ENCODE assay signal across 8 cellular contexts in the genomic region with DNA sequence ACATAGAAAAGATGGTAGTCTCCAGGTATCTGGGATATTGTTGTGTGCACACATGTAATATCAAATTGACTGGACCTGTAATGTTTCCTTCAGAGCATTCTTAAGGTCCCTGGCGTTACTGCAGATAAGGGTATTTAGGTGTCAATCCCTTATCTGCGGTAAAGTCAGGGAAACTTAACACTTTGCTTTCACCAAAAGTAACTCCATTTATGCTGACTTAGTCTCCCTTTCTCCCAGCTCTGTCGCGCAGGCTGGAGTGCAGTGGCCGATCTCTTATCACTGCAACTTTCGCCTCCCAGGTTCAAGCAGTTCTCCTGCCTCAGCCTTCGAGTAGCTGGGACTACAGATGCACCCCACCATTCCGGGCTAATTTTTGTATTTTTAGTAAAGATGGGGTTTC. TPM values are rescaled to one million over a fixed set of nuclear protein-coding genes. Genes with fewer than 3 reads are reported as not detected.
DNase-seq lines count a peak whose midpoint lies in the region; ATAC-seq and TF ChIP-seq lines count a peak whose summit lies in the region.

No MANE protein-coding gene starts in this region.

- H2AFZ ChIP-seq in osteoblast (ENCODE audit: low read length) = no peak overlapping the region

- peaks cover 27 to 70% (median 52%) of the 10 kb centered on the region in 4 donors for H3K4me1 Mint-ChIP-seq in CD4-positive, CD25-positive, alpha-beta regulatory T cell

- H3K4me3 ChIP-seq in CD4-positive, CD25-positive, alpha-beta regulatory T cell (ENCODE audit: low read depth, low read length) = peak overlapping the region; percentile 75
- H3K4me3 ChIP-seq in MG63 (peak overlapping the region; percentile 47), ectodermal cell (ENCODE audit: insufficient read depth, low read depth, low read length) (peak overlapping the region; percentile 74), osteoblast (ENCODE audit: insufficient read depth, low read length) (no peak overlapping the region)

- peak overlapping the region in 2 of 3 donors; percentile 73 to 87 for H3K27ac Mint-ChIP-seq in CD4-positive, CD25-positive, alpha-beta regulatory T cell

- peaks cover 6% of the 10 kb centered on the region for H3K36me3 Mint-ChIP-seq in CD4-positive, CD25-positive, alpha-beta regulatory T cell

- H3K4me3 Mint-ChIP-seq in CD4-positive, CD25-positive, alpha-beta regulatory T cell = peak overlapping the region; percentile 87 to 96 (median 94)

- DNase-seq in CD4-positive, CD25-positive, alpha-beta regulatory T cell = no peak
- DNase-seq in MG63 (no peak), osteoblast (ENCODE audit: insufficient read length, low spot score, missing footprints) (no peak), NCI-H1092 treated with DMSO at 0.1 percent for 48 hours (lab: John Stamatoyannopoulos, UW) (no peak), kidney tubule cell (ENCODE audit: low spot score) (no peak)
- DNase-seq in stimulated activated CD8-positive, alpha-beta memory T cell treated with anti-CD3 and anti-CD28 coated beads, Interleukin-4, amount 100 ng/mL, for 48 hours = no peak

- peaks cover 38% of the 10 kb centered on the region for H4K20me1 ChIP-seq in osteoblast (ENCODE audit: insufficient read depth, low read length)

- no peak for TF ChIP-seq CTCF in osteoblast (IDR thresholded peaks at IDR 0.05; ENCODE audit: extremely low read depth, low read depth, low read length)

- no peaks in the 10 kb centered on the region for H3K9me3 Mint-ChIP-seq in CD4-positive, CD25-positive, alpha-beta regulatory T cell

- no peak for ATAC-seq in CD4-positive, CD25-positive, alpha-beta regulatory T cell (ENCODE audit: low read depth in 2 of 2)
- ATAC-seq in HG03280 (IDR thresholded peaks at IDR 0.05; ENCODE audit: unreplicated experiment) = no peak

- no peaks in the 10 kb centered on the region for H3K9me3 ChIP-seq in CD4-positive, CD25-positive, alpha-beta regulatory T cell (ENCODE audit: control insufficient read depth in 2 of 2, low read length in 2 of 2)
- no peaks in the 10 kb centered on the region for H3K9me3 ChIP-seq in MG63
- no peaks in the 10 kb centered on the region for H3K9me3 ChIP-seq in ectodermal cell (ENCODE audit: control insufficient read depth, low read length)
- no peaks in the 10 kb centered on the region for H3K9me3 ChIP-seq in osteoblast (ENCODE audit: low read depth, low read length)

- no peak overlapping the region for H3K27ac ChIP-seq in CD4-positive, CD25-positive, alpha-beta regulatory T cell (ENCODE audit: insufficient read depth, low read length, poor library complexity, severe bottlenecking)
- H3K27ac ChIP-seq in ectodermal cell (ENCODE audit: insufficient read depth, low read depth, low read length, poor library complexity, severe bottlenecking) = no peak overlapping the region
- no peak overlapping the region for H3K27ac ChIP-seq in osteoblast (ENCODE audit: low read depth, low read length)

- 91 to 93% methylated on average over 8 of the region's 8 CpGs for WGBS in ectodermal cell, 2 experiments

- peaks cover 8% of the 10 kb centered on the region for H3K36me3 ChIP-seq in CD4-positive, CD25-positive, alpha-beta regulatory T cell (ENCODE audit: control insufficient read depth, insufficient read depth, low read length)
- H3K36me3 ChIP-seq in MG63 (no peaks in the 10 kb centered on the region), ectodermal cell (ENCODE audit: control insufficient read depth, insufficient read depth, low read length) (no peaks in the 10 kb centered on the region), osteoblast (ENCODE audit: insufficient read depth, low read length) (no peaks in the 10 kb centered on the region)

- no peaks in the 10 kb centered on the region for H3K27me3 Mint-ChIP-seq in CD4-positive, CD25-positive, alpha-beta regulatory T cell

- H3K27me3 ChIP-seq in CD4-positive, CD25-positive, alpha-beta regulatory T cell (ENCODE audit: control insufficient read depth, insufficient read depth, low read length) = no peaks in the 10 kb centered on the region
- no peaks in the 10 kb centered on the region for H3K27me3 ChIP-seq in MG63
- peaks cover 4% of the 10 kb centered on the region for H3K27me3 ChIP-seq in ectodermal cell (ENCODE audit: control insufficient read depth, insufficient read depth, low read length, poor library complexity, severe bottlenecking)
- no peaks in the 10 kb centered on the region for H3K27me3 ChIP-seq in osteoblast (ENCODE audit: insufficient read depth, low read length)

- H3K79me2 ChIP-seq in osteoblast (ENCODE audit: insufficient read depth, low read length) = peaks cover 13% of the 10 kb centered on the region

- H3K4me1 ChIP-seq in CD4-positive, CD25-positive, alpha-beta regulatory T cell (ENCODE audit: control insufficient read depth, insufficient read depth, low read length, poor library complexity, severe bottlenecking) = peaks cover 53% of the 10 kb centered on the region
- H3K4me1 ChIP-seq in ectodermal cell (ENCODE audit: control insufficient read depth, insufficient read depth, low read length) (peaks cover 23% of the 10 kb centered on the region), osteoblast (ENCODE audit: insufficient read depth, low read length) (peaks cover 17% of the 10 kb centered on the region)

- H3K4me2 ChIP-seq in osteoblast (ENCODE audit: insufficient read depth, low read length) = peak overlapping the region; percentile 93

RNA-seq across cellular contexts. Expression of a gene that starts 1.8 kb away (rescaled TPM):
- 33.1 TPM for total RNA-seq in CD4-positive, CD25-positive, alpha-beta regulatory T cell
- 10 to 100 TPM in 2 of 4 donors, 1 to 10 TPM in 2; 4.9 to 14.0 (median 7.9) TPM for polyA plus RNA-seq in CD4-positive, CD25-positive, alpha-beta regulatory T cell
- total RNA-seq in MG63 (2014; rRNA removed; shearing (Covaris generic); ENCODE audit: low replicate concordance) = 7.1 and 8.5 TPM in 2 replicates
- polyA plus RNA-seq in ectodermal cell (2013, experiment 1 of 4) = 27.0 TPM
- polyA plus RNA-seq in ectodermal cell (2013, experiment 2 of 4) = 26.9 TPM
- 19.5 TPM for polyA plus RNA-seq in ectodermal cell (2013, experiment 3 of 4)
- polyA plus RNA-seq in ectodermal cell (2013, experiment 4 of 4) = 20.1 TPM
- 8.7 and 8.8 TPM in 2 replicates for total RNA-seq in osteoblast

RNA-seq across cellular contexts. Expression of a gene that starts 25.9 kb away (rescaled TPM):
- total RNA-seq in CD4-positive, CD25-positive, alpha-beta regulatory T cell = 16.4 TPM
- polyA plus RNA-seq in CD4-positive, CD25-positive, alpha-beta regulatory T cell = 1 to 10 TPM in 1 of 4 donors, under 1 TPM in 3; 0.68 to 1.1 (median 0.90) TPM
- total RNA-seq in MG63 (2014; rRNA removed; shearing (Covaris generic); ENCODE audit: low replicate concordance) = 1.7 and 8.3 TPM in 2 replicates
- polyA plus RNA-seq in ectodermal cell (2013, experiment 1 of 4) = 5.2 TPM
- polyA plus RNA-seq in ectodermal cell (2013, experiment 2 of 4) = 4.7 TPM
- 2.2 TPM for polyA plus RNA-seq in ectodermal cell (2013, experiment 3 of 4)
- 3.6 TPM for polyA plus RNA-seq in ectodermal cell (2013, experiment 4 of 4)
- total RNA-seq in osteoblast = 1.8 and 2.1 TPM in 2 replicates

RNA-seq across cellular contexts. Expression of a gene that starts 39.9 kb away (rescaled TPM):
- total RNA-seq in CD4-positive, CD25-positive, alpha-beta regulatory T cell = 31.9 TPM
- 10 to 100 TPM; 30.2 to 44.4 (median 37.6) TPM for polyA plus RNA-seq in CD4-positive, CD25-positive, alpha-beta regulatory T cell
- 9.2 and 14.1 TPM in 2 replicates for total RNA-seq in MG63 (2014; rRNA removed; shearing (Covaris generic); ENCODE audit: low replicate concordance)
- 13.1 TPM for polyA plus RNA-seq in ectodermal cell (2013, experiment 1 of 4)
- 10.3 TPM for polyA plus RNA-seq in ectodermal cell (2013, experiment 2 of 4)
- polyA plus RNA-seq in ectodermal cell (2013, experiment 3 of 4) = 11.8 TPM
- polyA plus RNA-seq in ectodermal cell (2013, experiment 4 of 4) = 11.6 TPM
- 5.1 and 5.9 TPM in 2 replicates for total RNA-seq in osteoblast

RNA-seq across cellular contexts. Expression of a gene that starts 52.0 kb away (rescaled TPM):
- 23.3 TPM for total RNA-seq in CD4-positive, CD25-positive, alpha-beta regulatory T cell
- 1 to 10 TPM; 1.3 to 3.1 (median 2.2) TPM for polyA plus RNA-seq in CD4-positive, CD25-positive, alpha-beta regulatory T cell
- total RNA-seq in MG63 (2014; rRNA removed; shearing (Covaris generic); ENCODE audit: low replicate concordance) = 12.6 and 16.2 TPM in 2 replicates
- polyA plus RNA-seq in ectodermal cell (2013, experiment 1 of 4) = 102 TPM
- 109 TPM for polyA plus RNA-seq in ectodermal cell (2013, experiment 2 of 4)
- 83.9 TPM for polyA plus RNA-seq in ectodermal cell (2013, experiment 3 of 4)
- polyA plus RNA-seq in ectodermal cell (2013, experiment 4 of 4) = 89.0 TPM
- total RNA-seq in osteoblast = 28.0 and 29.7 TPM in 2 replicates

RNA-seq across cellular contexts. Expression of a gene that starts 57.2 kb away (rescaled TPM):
- total RNA-seq in CD4-positive, CD25-positive, alpha-beta regulatory T cell = 11.2 TPM
- polyA plus RNA-seq in CD4-positive, CD25-positive, alpha-beta regulatory T cell = 1 to 10 TPM in 3 of 4 donors, under 1 TPM in 1; 0.98 to 3.2 (median 2.6) TPM
- 1.8 and 3.9 TPM in 2 replicates for total RNA-seq in MG63 (2014; rRNA removed; shearing (Covaris generic); ENCODE audit: low replicate concordance)
- polyA plus RNA-seq in ectodermal cell (2013, experiment 1 of 4) = 23.3 TPM
- 25.5 TPM for polyA plus RNA-seq in ectodermal cell (2013, experiment 2 of 4)
- 19.2 TPM for polyA plus RNA-seq in ectodermal cell (2013, experiment 3 of 4)
- polyA plus RNA-seq in ectodermal cell (2013, experiment 4 of 4) = 20.1 TPM
- total RNA-seq in osteoblast = 5.0 and 5.1 TPM in 2 replicates
